In genomic region chr7:138316421-138317043, GRCh38 we compare ENCODE assay signal across 15 cellular contexts.
DNase-seq lines count a peak whose midpoint lies in the region; ATAC-seq and TF ChIP-seq lines count a peak whose summit lies in the region.
"Had no signal": no experiment of that assay in that cellular context is flagged by ENCODE, and none has a peak within 500 bp of the region (broad histone marks: within the 10 kb centered on the region; RNA-seq: fewer than 3 reads in every experiment).

No MANE protein-coding gene starts in this region.

- H3K27ac ChIP-seq in HUES48 (ENCODE audit: low read depth, low read length) = peak overlapping the region; percentile 42
- H3K27ac ChIP-seq: SJCRH30 had no signal

- peak overlapping the region; percentile 44 for H3K4me3 Mint-ChIP-seq in type B pancreatic cell
- no peak overlapping the region for H3K4me3 Mint-ChIP-seq in MCF 10A (ENCODE audit: unreplicated experiment)
- H3K4me3 Mint-ChIP-seq: memory B cell had no signal

- CTCF ChIA-PET in MCF 10A (lab: Yijun Ruan, JAX) = no interaction called here

- H3K36me3 Mint-ChIP-seq in type B pancreatic cell (peaks cover 6% of the 10 kb centered on the region), MCF 10A (ENCODE audit: insufficient read depth, unreplicated experiment) (peaks cover 6% of the 10 kb centered on the region)
- H3K36me3 Mint-ChIP-seq: memory B cell had no signal

- no peak overlapping the region for H3K4me3 ChIP-seq in HUES48 (ENCODE audit: low read depth, low read length)
- H3K4me3 ChIP-seq: SJCRH30 had no signal

- no peaks in the 10 kb centered on the region; the same call in 1 of the 2 replicates for H3K9me3 ChIP-seq in HUES48 (ENCODE audit: control insufficient read depth, insufficient read depth, low read length)
- H3K9me3 ChIP-seq: SJCRH30 had no signal

- TF ChIP-seq CTCF in type B pancreatic cell (conservative IDR thresholded peaks at IDR 0.05) (no peak), MCF 10A (IDR thresholded peaks at IDR 0.05; ENCODE audit: unreplicated experiment) (no peak), GM13977 (IDR thresholded peaks at IDR 0.05; ENCODE audit: extremely low read depth, insufficient read depth, missing control alignments) (no peak)

- no peaks in the 10 kb centered on the region for H3K27me3 ChIP-seq in HUES48 (ENCODE audit: control insufficient read depth, insufficient read depth, low read length)
- H3K27me3 ChIP-seq: SJCRH30 had no signal

- intact Hi-C loops in MCF 10A (cut with micrococcal nuclease) = no loop called here

- H3K27ac Mint-ChIP-seq in type B pancreatic cell (peak overlapping the region; percentile 43), MCF 10A (ENCODE audit: low read depth, unreplicated experiment) (no peak overlapping the region)
- H3K27ac Mint-ChIP-seq: memory B cell had no signal

- H3K27me3 Mint-ChIP-seq in type B pancreatic cell (no peaks in the 10 kb centered on the region), MCF 10A (ENCODE audit: insufficient read depth, unreplicated experiment) (no peaks in the 10 kb centered on the region)
- H3K27me3 Mint-ChIP-seq: memory B cell had no signal

- H3K4me1 ChIP-seq in HUES48 (ENCODE audit: control insufficient read depth, insufficient read depth, low read length) = no peaks in the 10 kb centered on the region
- H3K4me1 ChIP-seq: SJCRH30 had no signal

- no TSS peak for BruUV-seq in MCF 10A (replicated peaks; lab: Mats Ljungman, UMichigan)

- ATAC-seq in GM19372 (IDR thresholded peaks at IDR 0.05; ENCODE audit: low read depth, unreplicated experiment) (peak; percentile 94), HG02840 (IDR thresholded peaks at IDR 0.05; ENCODE audit: low FRiP score, unreplicated experiment) (peak; percentile 97), HG02610 (IDR thresholded peaks at IDR 0.05; ENCODE audit: unreplicated experiment) (no peak)
- ATAC-seq: sciatic nerve had no signal

- POLR2A ChIA-PET in MCF 10A (lab: Yijun Ruan, JAX) = no interaction called here

- peaks cover 15% of the 10 kb centered on the region for H3K9me3 Mint-ChIP-seq in type B pancreatic cell
- no peaks in the 10 kb centered on the region for H3K9me3 Mint-ChIP-seq in MCF 10A (ENCODE audit: unreplicated experiment)

- in situ Hi-C loops in GM13977 (cut with MboI; ENCODE audit: low pct_unique_long_range_greater_than_20kb, low sequenced_read_pairs, unreplicated experiment) = no loop called here

- no peak overlapping the region for H3K9ac ChIP-seq in HUES48 (ENCODE audit: low read depth, low read length)

- H3K4me1 Mint-ChIP-seq in type B pancreatic cell (ENCODE audit: unreplicated experiment) (peaks cover 18% of the 10 kb centered on the region), MCF 10A (ENCODE audit: insufficient read depth, unreplicated experiment) (peaks cover 8% of the 10 kb centered on the region)
- H3K4me1 Mint-ChIP-seq: memory B cell had no signal

- H3K36me3 ChIP-seq in HUES48 (ENCODE audit: control insufficient read depth, insufficient read depth, low read length) = no peaks in the 10 kb centered on the region
- H3K36me3 ChIP-seq: SJCRH30 had no signal

- DNase-seq in type B pancreatic cell (ENCODE audit: extremely low spot score, unreplicated experiment) = no peak
- no peak for DNase-seq in MCF 10A (ENCODE audit: unreplicated experiment)
- no peak for DNase-seq in GM13977 (ENCODE audit: low spot score)
- DNase-seq: activated CD4-positive, CD25-positive, alpha-beta regulatory T cell; activated naive CD4-positive, alpha-beta T cell; DND-41; Karpas-422; NCI-H446; SJCRH30 had no signal
